ENCODE assay signal across 8 cellular contexts in the genomic region with DNA sequence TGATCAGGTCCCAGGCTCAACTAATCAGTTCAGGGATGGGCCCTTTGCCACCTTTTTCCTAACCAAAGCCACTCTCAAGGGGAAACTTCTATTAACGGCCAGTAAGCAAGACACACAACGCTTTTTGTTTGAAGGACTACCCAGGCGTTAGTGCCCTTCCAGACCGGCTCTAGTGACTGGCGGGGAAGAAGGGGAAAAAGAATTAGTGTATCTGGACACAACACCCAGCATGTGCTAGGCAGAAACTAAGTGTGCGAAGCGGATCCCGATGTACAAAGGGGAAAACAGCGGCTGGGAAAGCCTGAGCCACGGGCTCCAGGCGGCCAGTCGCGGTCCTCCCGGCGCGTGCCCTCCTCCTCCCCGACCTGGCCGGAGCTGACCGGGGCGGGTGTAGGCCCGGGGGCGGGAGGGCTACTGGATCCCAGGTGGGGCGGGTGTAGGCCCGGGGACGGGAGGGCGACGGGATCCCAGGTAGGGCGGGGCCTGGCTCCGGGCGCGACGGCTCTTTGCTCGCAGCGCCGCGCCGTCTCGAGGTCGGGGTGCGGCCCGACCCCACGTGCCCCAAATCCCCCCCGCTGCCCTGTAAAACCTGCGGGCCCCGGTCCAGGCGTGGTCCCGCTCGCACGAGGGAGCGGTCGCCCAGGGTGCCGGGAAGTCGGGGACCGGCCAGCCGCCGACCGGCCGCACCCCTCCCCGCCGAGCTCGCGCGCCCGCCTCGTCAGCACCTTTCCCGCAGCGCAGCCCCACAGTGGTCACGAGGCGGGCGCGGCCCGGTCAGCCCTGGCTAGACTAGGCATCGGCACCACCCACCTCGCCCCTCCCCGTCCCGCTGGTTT. TPM values are rescaled to one million over a fixed set of nuclear protein-coding genes. Genes with fewer than 3 reads are reported as not detected.
A peak's percentile ranks its signal among the peaks of the same experiment; 100 is the strongest.
DNase-seq lines count a peak whose midpoint lies in the region; ATAC-seq, FAIRE-seq and TF ChIP-seq lines count a peak whose summit lies in the region.

No MANE protein-coding gene starts in this region.

- in situ Hi-C loops in astrocyte of the cerebellum (cut with HindIII; ENCODE audit: low sequenced_read_pairs) = loop anchor here (5.0 to 10.0 kb wide), 2 partner anchors 75 to 207 kb away; no protein-coding TSS in a partner anchor

- H3K27ac ChIP-seq in OCI-LY3 (ENCODE audit: low read length) (peak overlapping the region; percentile 83), iPS-18a (ENCODE audit: low read length) (peak overlapping the region; percentile 98), small intestine (ENCODE audit: low read depth in 1 of 2, low read length in 1 of 2) (peak overlapping the region; percentile 97 to 100)

- DNase-seq in Ammon's horn (ENCODE audit: low spot score) = peak; percentile 51
- no peak for DNase-seq in astrocyte of the cerebellum (ENCODE audit: low read depth)
- no peak for DNase-seq in small intestine
- no peak for DNase-seq in mucosa of gallbladder (ENCODE audit: low spot score)

- peak overlapping the region; percentile 96 for H3K9ac ChIP-seq in OCI-LY3 (ENCODE audit: low read length)
- peak overlapping the region; percentile 98 for H3K9ac ChIP-seq in iPS-18a (ENCODE audit: low read length)

- H4K20me1 ChIP-seq in OCI-LY3 (ENCODE audit: insufficient read depth, low read length) = no peaks in the 10 kb centered on the region

- no peak overlapping the region for H2AFZ ChIP-seq in OCI-LY3 (ENCODE audit: low read depth, low read length)

- TF ChIP-seq CTCF in OCI-LY3 (IDR thresholded peaks at IDR 0.05; ENCODE audit: low read depth, low read length) = no peak
- TF ChIP-seq CTCF in astrocyte of the cerebellum (IDR thresholded peaks at IDR 0.05; ENCODE audit: low read depth, low read length, missing control alignments) = no peak

- H3K4me2 ChIP-seq in OCI-LY3 (ENCODE audit: low read length) = peak overlapping the region; percentile 81

- H3K9me3 ChIP-seq in OCI-LY3 (ENCODE audit: insufficient read depth, low read length) = no peaks in the 10 kb centered on the region
- H3K9me3 ChIP-seq in iPS-18a (ENCODE audit: control insufficient read depth, low read depth, low read length) = no peaks in the 10 kb centered on the region
- H3K9me3 ChIP-seq in small intestine (ENCODE audit: control insufficient read depth, low read depth) = no peaks in the 10 kb centered on the region

- ATAC-seq in GM18858 (IDR thresholded peaks at IDR 0.05; ENCODE audit: unreplicated experiment) = peak; percentile 6
- peak; percentile 43 for ATAC-seq in HG03039 (IDR thresholded peaks at IDR 0.05; ENCODE audit: unreplicated experiment)

- H3K4me3 ChIP-seq in OCI-LY3 (ENCODE audit: low read length) (peak overlapping the region; percentile 82), astrocyte of the cerebellum (ENCODE audit: low read depth, low read length) (peak overlapping the region; percentile 39), iPS-18a (ENCODE audit: low read length) (peak overlapping the region; percentile 88), small intestine (ENCODE audit: low read depth in 1 of 2, low read length in 2 of 2) (peak overlapping the region; percentile 49 to 58)

- FAIRE-seq in small intestine (lab: Jason Lieb, UNC) = no peak

- WGBS in small intestine, 3 donors = 1 to 2% (median 1%) methylated on average over 32 to 76 of the region's 76 CpGs

- H3K36me3 ChIP-seq in OCI-LY3 (replicated peaks; ENCODE audit: low read depth, low read length) (no peaks in the 10 kb centered on the region), iPS-18a (ENCODE audit: control insufficient read depth, low read depth, low read length) (no peaks in the 10 kb centered on the region), small intestine (ENCODE audit: control insufficient read depth in 2 of 2, insufficient read depth in 2 of 2, low read length in 2 of 2) (no peaks in the 10 kb centered on the region)

- H3K4me1 ChIP-seq in OCI-LY3 (ENCODE audit: low read length) (peaks cover 41% of the 10 kb centered on the region), iPS-18a (ENCODE audit: control insufficient read depth, low read depth, low read length) (peaks cover 28% of the 10 kb centered on the region), small intestine (ENCODE audit: control insufficient read depth in 2 of 2, insufficient read depth in 1 of 2, low read depth in 1 of 2, low read length in 1 of 2) (peaks cover 0 to 4% of the 10 kb centered on the region in 2 donors)

- H3K27me3 ChIP-seq in OCI-LY3 (ENCODE audit: low read depth, low read length) (no peaks in the 10 kb centered on the region), iPS-18a (ENCODE audit: control insufficient read depth, insufficient read depth, low read length) (no peaks in the 10 kb centered on the region), small intestine (ENCODE audit: control insufficient read depth in 2 of 2, insufficient read depth in 2 of 2, low read length in 2 of 2) (no peaks in the 10 kb centered on the region)

- H3K79me2 ChIP-seq in OCI-LY3 (ENCODE audit: low read length) = peaks cover 12% of the 10 kb centered on the region

RNA-seq across cellular contexts. Expression of a gene that starts 48.8 kb away (rescaled TPM):
- 1 to 10 TPM; 4.3 to 7.0 (median 6.9) TPM for polyA plus RNA-seq in small intestine
- 22.6 TPM for total RNA-seq in mucosa of gallbladder

RNA-seq across cellular contexts. Expression of a gene that starts 54.7 kb away (rescaled TPM):
- polyA plus RNA-seq in small intestine = 100 to 1,000 TPM; 247 to 311 (median 291) TPM
- total RNA-seq in mucosa of gallbladder = 358 TPM
